In genomic region chr7:44384586-44385383, GRCh38 we compare ENCODE assay signal across 3 cellular contexts.
TF ChIP-seq lines count a peak whose summit lies in the region.

No MANE protein-coding gene starts in this region.

TF ChIP-seq in endothelial cell of umbilical vein, 7 proteins besides CTCF, POLR2A, EP300 and RAD21:
- TF ChIP-seq MAX (IDR thresholded peaks at IDR 0.05; ENCODE audit: insufficient read depth, insufficient read length), result no peak
- no peak for TF ChIP-seq GATA2 (IDR thresholded peaks at IDR 0.05; ENCODE audit: insufficient read depth, insufficient read length, low read depth, low read length)
- no peak for TF ChIP-seq EZH2 (IDR thresholded peaks at IDR 0.05; ENCODE audit: borderline replicate concordance, low read depth, low read length, severe bottlenecking)
- no peak for TF ChIP-seq MYC (IDR thresholded peaks at IDR 0.05; ENCODE audit: low read depth, low read length)
- no peak for TF ChIP-seq POLR2AphosphoS5 (IDR thresholded peaks at IDR 0.05; ENCODE audit: insufficient read depth, low read depth, low read length)
- no peak for TF ChIP-seq JUN (IDR thresholded peaks at IDR 0.05; ENCODE audit: borderline replicate concordance, insufficient read depth, insufficient read length, low read depth)
- TF ChIP-seq FOS (IDR thresholded peaks at IDR 0.05; ENCODE audit: borderline replicate concordance, insufficient read depth, low read length), result no peak

TF ChIP-seq in neural cell, 6 proteins besides CTCF, POLR2A, EP300 and RAD21 (continued from another document):
- no peak for TF ChIP-seq REST (IDR thresholded peaks at IDR 0.05; ENCODE audit: borderline replicate concordance)
- TF ChIP-seq TAF1 (IDR thresholded peaks at IDR 0.05; ENCODE audit: low read depth), result no peak
- no peak for TF ChIP-seq MXI1 (conservative IDR thresholded peaks at IDR 0.05; ENCODE audit: poor library complexity, severe bottlenecking)
- TF ChIP-seq POLR2AphosphoS5 (IDR thresholded peaks at IDR 0.05), result no peak
- TF ChIP-seq SMC3 (conservative IDR thresholded peaks at IDR 0.05; ENCODE audit: poor library complexity), result no peak

TF ChIP-seq in SK-N-SH, 30 proteins besides CTCF, POLR2A, EP300 and RAD21:
- TF ChIP-seq MAX (IDR thresholded peaks at IDR 0.05; ENCODE audit: low read depth) (no peak), ELF1 (IDR thresholded peaks at IDR 0.05) (no peak), GATA2 (CRISPR knock-in tag; IDR thresholded peaks at IDR 0.05) (no peak), YY1 (IDR thresholded peaks at IDR 0.05; ENCODE audit: low read depth) (no peak), SMC3 (IDR thresholded peaks at IDR 0.05; ENCODE audit: low read depth, low read length) (no peak), TCF12 (IDR thresholded peaks at IDR 0.05) (no peak), ZBTB33 (IDR thresholded peaks at IDR 0.05; ENCODE audit: borderline replicate concordance, low read depth) (no peak), SIN3A (IDR thresholded peaks at IDR 0.05; ENCODE audit: borderline replicate concordance, low read depth, low read length) (no peak), USF2 (IDR thresholded peaks at IDR 0.05; ENCODE audit: borderline replicate concordance, low read depth, low read length) (no peak), IRF3 (IDR thresholded peaks at IDR 0.05; ENCODE audit: low read depth, low read length) (no peak), NRF1 (IDR thresholded peaks at IDR 0.05; ENCODE audit: low read depth, low read length) (no peak), EZH2phosphoT487 (IDR thresholded peaks at IDR 0.05; ENCODE audit: borderline replicate concordance, low read depth) (no peak), FOSL2 (IDR thresholded peaks at IDR 0.05; ENCODE audit: borderline replicate concordance, low read depth) (no peak), JUND (IDR thresholded peaks at IDR 0.05) (no peak)
